Comparison of ENCODE assay signal across 1 cellular context in the genomic region with DNA sequence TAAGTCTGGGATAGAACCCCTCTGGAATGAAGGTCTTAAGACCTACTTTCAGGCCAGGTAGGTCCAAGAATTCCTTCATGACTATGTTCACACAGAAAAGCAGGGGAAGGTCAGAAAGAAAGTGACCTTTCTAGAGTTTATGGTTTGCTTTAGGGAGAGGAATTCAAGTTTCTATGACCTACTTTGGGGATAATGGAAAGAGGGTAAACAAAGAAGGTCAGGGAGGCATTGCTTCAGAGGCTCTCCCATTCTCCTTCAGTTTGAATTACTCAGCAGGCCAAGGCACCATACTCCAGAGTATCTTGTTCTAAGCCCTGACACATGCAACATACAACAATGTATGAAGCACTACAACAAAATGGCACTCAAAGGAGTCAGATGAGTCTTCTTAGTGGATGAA.
TF ChIP-seq lines count a peak whose summit lies in the region.

No MANE protein-coding gene starts in this region.

TF ChIP-seq in K562, 482 proteins besides CTCF, POLR2A, EP300 and RAD21 (continued from another document):
- TF ChIP-seq, protein P1, sequence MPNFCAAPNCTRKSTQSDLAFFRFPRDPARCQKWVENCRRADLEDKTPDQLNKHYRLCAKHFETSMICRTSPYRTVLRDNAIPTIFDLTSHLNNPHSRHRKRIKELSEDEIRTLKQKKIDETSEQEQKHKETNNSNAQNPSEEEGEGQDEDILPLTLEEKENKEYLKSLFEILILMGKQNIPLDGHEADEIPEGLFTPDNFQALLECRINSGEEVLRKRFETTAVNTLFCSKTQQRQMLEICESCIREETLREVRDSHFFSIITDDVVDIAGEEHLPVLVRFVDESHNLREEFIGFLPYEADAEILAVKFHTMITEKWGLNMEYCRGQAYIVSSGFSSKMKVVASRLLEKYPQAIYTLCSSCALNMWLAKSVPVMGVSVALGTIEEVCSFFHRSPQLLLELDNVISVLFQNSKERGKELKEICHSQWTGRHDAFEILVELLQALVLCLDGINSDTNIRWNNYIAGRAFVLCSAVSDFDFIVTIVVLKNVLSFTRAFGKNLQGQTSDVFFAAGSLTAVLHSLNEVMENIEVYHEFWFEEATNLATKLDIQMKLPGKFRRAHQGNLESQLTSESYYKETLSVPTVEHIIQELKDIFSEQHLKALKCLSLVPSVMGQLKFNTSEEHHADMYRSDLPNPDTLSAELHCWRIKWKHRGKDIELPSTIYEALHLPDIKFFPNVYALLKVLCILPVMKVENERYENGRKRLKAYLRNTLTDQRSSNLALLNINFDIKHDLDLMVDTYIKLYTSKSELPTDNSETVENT (CRISPR knock-in tag; IDR thresholded peaks at IDR 0.05) = no peak
- TF ChIP-seq, protein P2, sequence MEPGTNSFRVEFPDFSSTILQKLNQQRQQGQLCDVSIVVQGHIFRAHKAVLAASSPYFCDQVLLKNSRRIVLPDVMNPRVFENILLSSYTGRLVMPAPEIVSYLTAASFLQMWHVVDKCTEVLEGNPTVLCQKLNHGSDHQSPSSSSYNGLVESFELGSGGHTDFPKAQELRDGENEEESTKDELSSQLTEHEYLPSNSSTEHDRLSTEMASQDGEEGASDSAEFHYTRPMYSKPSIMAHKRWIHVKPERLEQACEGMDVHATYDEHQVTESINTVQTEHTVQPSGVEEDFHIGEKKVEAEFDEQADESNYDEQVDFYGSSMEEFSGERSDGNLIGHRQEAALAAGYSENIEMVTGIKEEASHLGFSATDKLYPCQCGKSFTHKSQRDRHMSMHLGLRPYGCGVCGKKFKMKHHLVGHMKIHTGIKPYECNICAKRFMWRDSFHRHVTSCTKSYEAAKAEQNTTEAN (CRISPR knock-in tag; IDR thresholded peaks at IDR 0.05) = no peak
